Comparison of ENCODE assay signal across 2 cellular contexts in genomic region chr5:128536229-128536860, GRCh38.
TF ChIP-seq lines count a peak whose summit lies in the region.

No MANE protein-coding gene starts in this region.

TF ChIP-seq in SK-N-SH treated with all-trans-retinoic acid at 6 μM for 48 hours, 23 proteins besides CTCF, POLR2A, EP300 and RAD21 (continued from another document):
- no peak for TF ChIP-seq CSRNP3 (CRISPR knock-in tag; IDR thresholded peaks at IDR 0.05)
- no peak for TF ChIP-seq ISL1 (CRISPR knock-in tag; IDR thresholded peaks at IDR 0.05)
- TF ChIP-seq PPARA (CRISPR knock-in tag; IDR thresholded peaks at IDR 0.05; ENCODE audit: borderline replicate concordance) = no peak
- TF ChIP-seq ZFP30 (CRISPR knock-in tag; IDR thresholded peaks at IDR 0.05) = no peak
- TF ChIP-seq CREB5 (CRISPR knock-in tag; IDR thresholded peaks at IDR 0.05; ENCODE audit: low read depth) = no peak
TF ChIP-seq in SK-N-SH treated with all-trans-retinoic acid at 6 μM for 48 hours: peak in this region for 0.

TF ChIP-seq in SK-N-SH, 30 proteins besides CTCF, POLR2A, EP300 and RAD21 (continued from another document):
- TF ChIP-seq ZBTB33 (IDR thresholded peaks at IDR 0.05; ENCODE audit: borderline replicate concordance, low read depth) (no peak), ELF1 (IDR thresholded peaks at IDR 0.05) (no peak)
TF ChIP-seq in SK-N-SH: peak in this region for 0.
